In the genomic region with DNA sequence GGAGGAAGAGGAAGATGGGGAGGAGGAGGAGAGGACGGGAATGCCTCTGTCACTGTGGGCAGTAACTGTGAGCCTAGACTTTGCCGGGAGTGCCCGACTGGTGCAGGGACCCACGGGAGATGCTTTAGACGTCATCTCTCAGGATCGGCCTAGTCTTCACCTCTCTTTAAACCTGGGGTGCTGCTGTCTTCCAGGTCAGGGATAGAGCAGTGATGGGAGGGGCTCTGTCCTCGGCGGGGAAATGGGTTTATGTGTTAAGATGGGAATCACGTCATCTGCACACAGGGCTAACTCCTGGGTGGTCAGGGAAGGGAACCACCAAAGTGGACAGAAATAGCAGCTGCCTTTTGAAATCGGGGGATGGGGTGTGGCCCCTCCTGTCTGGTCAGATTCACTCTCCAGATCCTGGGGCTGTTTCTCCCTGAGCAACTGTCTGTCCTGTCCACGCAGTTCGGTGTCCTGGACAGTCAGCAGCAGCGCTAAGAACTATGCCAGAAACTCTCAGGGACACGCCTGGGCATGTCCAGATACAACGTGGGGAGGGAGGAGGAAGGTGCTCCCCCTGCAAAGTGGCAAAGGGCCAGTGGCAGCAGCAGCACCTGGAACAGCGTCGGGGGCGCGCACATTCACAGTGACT, we compare ENCODE assay signal across 8 cellular contexts. TPM values are rescaled to one million over a fixed set of nuclear protein-coding genes. Genes with fewer than 3 reads are reported as not detected.
DNase-seq lines count a peak whose midpoint lies in the region; ATAC-seq and TF ChIP-seq lines count a peak whose summit lies in the region.

No MANE protein-coding gene starts in this region.

- peaks cover 13% of the 10 kb centered on the region for H3K4me1 Mint-ChIP-seq in activated CD8-positive, alpha-beta T cell treated with anti-CD3 and anti-CD28 coated beads for 36 hours (ENCODE audit: low read depth)
- H3K4me1 Mint-ChIP-seq in stimulated activated naive B cell treated with anti-CD40 and anti-IgM and Interleukin-4, amounts not matched to agents 10 μg/mL and 1 μg/mL and 100 μg/mL, for 72 hours: peaks cover 23 to 24% of the 10 kb centered on the region in 2 donors

- intact Hi-C loops in activated CD8-positive, alpha-beta T cell treated with anti-CD3 and anti-CD28 coated beads for 36 hours (cut with micrococcal nuclease): no loop called here
- intact Hi-C loops in left ventricle myocardium inferior (cut with micrococcal nuclease): no loop called here

- no peaks in the 10 kb centered on the region for H3K27me3 ChIP-seq in left ventricle myocardium inferior (ENCODE audit: low read depth)

- H3K9me3 ChIP-seq in left ventricle myocardium inferior (replicated peaks): no peaks in the 10 kb centered on the region

- no peak for ATAC-seq in activated CD8-positive, alpha-beta T cell treated with anti-CD3 and anti-CD28 coated beads for 36 hours
- peak in 1 of 2 donors; percentile 12 for ATAC-seq in stimulated activated naive B cell treated with anti-CD40 and anti-IgM and Interleukin-4, amounts not matched to agents 10 μg/mL and 1 μg/mL and 100 μg/mL, for 72 hours (replicated peaks)
- ATAC-seq in HG03432 (IDR thresholded peaks at IDR 0.05; ENCODE audit: unreplicated experiment) (no peak), GM18511 (IDR thresholded peaks at IDR 0.05; ENCODE audit: unreplicated experiment) (no peak)

- CTCF ChIA-PET in activated CD8-positive, alpha-beta T cell treated with anti-CD3 and anti-CD28 coated beads for 36 hours (lab: Charles Lee): no interaction called here

- H3K4me3 Mint-ChIP-seq in activated CD8-positive, alpha-beta T cell treated with anti-CD3 and anti-CD28 coated beads for 36 hours: no peak overlapping the region
- H3K4me3 Mint-ChIP-seq in stimulated activated naive B cell treated with anti-CD40 and anti-IgM and Interleukin-4, amounts not matched to agents 10 μg/mL and 1 μg/mL and 100 μg/mL, for 72 hours: peak overlapping the region in 1 of 2 donors; percentile 62

- H3K4me1 ChIP-seq in left ventricle myocardium inferior: peaks cover 48% of the 10 kb centered on the region

- H3K27ac ChIP-seq in left ventricle myocardium inferior (replicated peaks): peak overlapping the region; percentile 97

- H3K27ac Mint-ChIP-seq in activated CD8-positive, alpha-beta T cell treated with anti-CD3 and anti-CD28 coated beads for 36 hours: peak overlapping the region; percentile 42
- peak overlapping the region; percentile 93 for H3K27ac Mint-ChIP-seq in stimulated activated naive B cell treated with anti-CD40 and anti-IgM and Interleukin-4, amounts not matched to agents 10 μg/mL and 1 μg/mL and 100 μg/mL, for 72 hours

- POLR2A ChIA-PET in activated CD8-positive, alpha-beta T cell treated with anti-CD3 and anti-CD28 coated beads for 36 hours (lab: Charles Lee): no interaction called here

- H3K27me3 Mint-ChIP-seq in activated CD8-positive, alpha-beta T cell treated with anti-CD3 and anti-CD28 coated beads for 36 hours: no peaks in the 10 kb centered on the region
- H3K27me3 Mint-ChIP-seq in stimulated activated naive B cell treated with anti-CD40 and anti-IgM and Interleukin-4, amounts not matched to agents 10 μg/mL and 1 μg/mL and 100 μg/mL, for 72 hours: peaks cover 0 to 10% of the 10 kb centered on the region in 2 donors

- peaks cover 3% of the 10 kb centered on the region for H3K9me3 Mint-ChIP-seq in activated CD8-positive, alpha-beta T cell treated with anti-CD3 and anti-CD28 coated beads for 36 hours
- no peaks in the 10 kb centered on the region for H3K9me3 Mint-ChIP-seq in stimulated activated naive B cell treated with anti-CD40 and anti-IgM and Interleukin-4, amounts not matched to agents 10 μg/mL and 1 μg/mL and 100 μg/mL, for 72 hours

- DNase-seq in AG08395 (ENCODE audit: low spot score): peak; percentile 72
- peak; percentile 50 for DNase-seq in HT-29 (ENCODE audit: low spot score)
- no peak for DNase-seq in activated CD8-positive, alpha-beta T cell treated with anti-CD3 and anti-CD28 coated beads for 36 hours
- peak; percentile 76 for DNase-seq in left ventricle myocardium inferior
- DNase-seq in stimulated activated naive B cell treated with anti-CD40 and anti-IgM and Interleukin-4, amounts not matched to agents 10 μg/mL and 1 μg/mL and 100 μg/mL, for 72 hours: no peak
- DNase-seq in SKM-1 treated with dmso at 0.1 percent for 144 hours (lab: John Stamatoyannopoulos, UW; ENCODE audit: unreplicated experiment): no peak

- no peak for TF ChIP-seq CTCF in activated CD8-positive, alpha-beta T cell treated with anti-CD3 and anti-CD28 coated beads for 36 hours (IDR thresholded peaks at IDR 0.05)
- TF ChIP-seq CTCF in left ventricle myocardium inferior (IDR thresholded peaks at IDR 0.05; ENCODE audit: borderline replicate concordance): no peak

- peaks cover 44% of the 10 kb centered on the region for H3K36me3 ChIP-seq in left ventricle myocardium inferior

- peak overlapping the region; percentile 49 for H3K4me3 ChIP-seq in left ventricle myocardium inferior

- no peaks in the 10 kb centered on the region for H3K36me3 Mint-ChIP-seq in activated CD8-positive, alpha-beta T cell treated with anti-CD3 and anti-CD28 coated beads for 36 hours (ENCODE audit: low read depth)
- H3K36me3 Mint-ChIP-seq in stimulated activated naive B cell treated with anti-CD40 and anti-IgM and Interleukin-4, amounts not matched to agents 10 μg/mL and 1 μg/mL and 100 μg/mL, for 72 hours: peaks cover 35 to 51% of the 10 kb centered on the region in 2 donors

RNA-seq across cellular contexts. Expression of a gene that starts 26.8 kb away (rescaled TPM):
- 1.3 and 1.4 TPM in 2 replicates for total RNA-seq in HT-29 (2014; rRNA removed; shearing (Covaris generic))
- total RNA-seq in activated CD8-positive, alpha-beta T cell treated with anti-CD3 and anti-CD28 coated beads for 36 hours: under 1 TPM; 0.23 to 0.25 TPM
- total RNA-seq in left ventricle myocardium inferior: 186 TPM

Comparison
In these comparisons a context has a peak if more than half of its experiments do, and no peak if none do; other contexts are left out.
1. DNase-seq: peak in AG08395 (single experiment), HT-29 (single experiment) and left ventricle myocardium inferior (single experiment); none in activated CD8-positive, alpha-beta T cell treated with anti-CD3 and anti-CD28 coated beads for 36 hours (single experiment), stimulated activated naive B cell treated with anti-CD40 and anti-IgM and Interleukin-4, amounts not matched to agents 10 μg/mL and 1 μg/mL and 100 μg/mL, for 72 hours (single experiment) and SKM-1 treated with dmso at 0.1 percent for 144 hours (single experiment).
2. RNA of a gene that starts 26.8 kb away (total RNA-seq): 186 TPM in left ventricle myocardium inferior (single experiment); 1.3 to 1.4 TPM in HT-29 and 0.23 to 0.25 TPM in activated CD8-positive, alpha-beta T cell treated with anti-CD3 and anti-CD28 coated beads for 36 hours; every median in the first group is over 10 times any median in the second.